In genomic region chr20:7980332-7981046, GRCh38 we compare ENCODE assay signal across 8 cellular contexts. TPM values are rescaled to one million over a fixed set of nuclear protein-coding genes. Genes with fewer than 3 reads are reported as not detected.
DNase-seq lines count a peak whose midpoint lies in the region; ATAC-seq, FAIRE-seq and TF ChIP-seq lines count a peak whose summit lies in the region.

No MANE protein-coding gene starts in this region.

- peak overlapping the region; percentile 41 for H3K27ac Mint-ChIP-seq in T-helper 17 cell

- no peak overlapping the region for H3K4me3 Mint-ChIP-seq in T-helper 17 cell

- intact Hi-C loops in pancreas (cut with DNase I), result no loop called here

- H3K27me3 ChIP-seq in pancreas, result no peaks in the 10 kb centered on the region

- DNase-seq in DMS 273 (lab: John Stamatoyannopoulos, UW; ENCODE audit: unreplicated experiment) (peak; percentile 48), DMS 273 treated with DMSO at 0.1 percent for 48 hours (lab: John Stamatoyannopoulos, UW) (no peak), T-helper 17 cell (no peak), fibroblast of the aortic adventitia (ENCODE audit: low read depth) (peak; percentile 61), pancreas (no peak), ureter (ENCODE audit: low spot score) (no peak)

- H3K36me3 Mint-ChIP-seq in T-helper 17 cell (ENCODE audit: low read depth), result peaks cover 14% of the 10 kb centered on the region

- H3K4me1 ChIP-seq in pancreas, result no peaks in the 10 kb centered on the region

- no peak overlapping the region for H3K4me3 ChIP-seq in fibroblast of the aortic adventitia (ENCODE audit: low read depth, low read length)
- H3K4me3 ChIP-seq in pancreas, result no peak overlapping the region

- 62 to 65% methylated on average over 10 of the region's 10 CpGs for WGBS in pancreas, 2 donors

- H3K36me3 ChIP-seq in pancreas, result peaks cover 0 to 21% (median 0%) of the 10 kb centered on the region in 3 donors

- TF ChIP-seq CTCF in fibroblast of the aortic adventitia (IDR thresholded peaks at IDR 0.05; ENCODE audit: insufficient read depth, low read length) (peak; percentile 59), pancreas (IDR thresholded peaks at IDR 0.05) (peak in 2 of 4 donors; percentile 9 to 29)

- ATAC-seq in GM19351 (IDR thresholded peaks at IDR 0.05; ENCODE audit: unreplicated experiment) (peak; percentile 95), HG03565 (IDR thresholded peaks at IDR 0.05; ENCODE audit: unreplicated experiment) (peak; percentile 74), T-helper 17 cell (peak; percentile 65), pancreas (peak in 3 of 4 donors; percentile 69 to 82 (median 74))

- no peaks in the 10 kb centered on the region for H3K27me3 Mint-ChIP-seq in T-helper 17 cell

- no peak overlapping the region for H3K27ac ChIP-seq in pancreas

- FAIRE-seq in pancreas (lab: Jason Lieb, UNC), result no peak

- H3K4me1 Mint-ChIP-seq in T-helper 17 cell, result peaks cover 12% of the 10 kb centered on the region

- H3K9me3 ChIP-seq in T-helper 17 cell (ENCODE audit: control insufficient read depth, low read length, poor library complexity, severe bottlenecking), result no peaks in the 10 kb centered on the region
- no peaks in the 10 kb centered on the region for H3K9me3 ChIP-seq in pancreas

RNA-seq across cellular contexts. Expression of gene TMX4, which starts 39.1 kb away (rescaled TPM):
- total RNA-seq in T-helper 17 cell (10 to 100 TPM; 58.8 to 66.3 TPM), fibroblast of the aortic adventitia (ENCODE audit: low replicate concordance) (54.6 and 89.9 TPM in 2 replicates), pancreas (10 to 100 TPM; 17.3 to 31.6 (median 26.1) TPM), ureter (51.6 TPM)
- polyA plus RNA-seq in pancreas, result 10 to 100 TPM in 1 of 2 donors, 1 to 10 TPM in 1; 5.6 to 18.9 TPM

RNA-seq across cellular contexts. Expression of gene HAO1, which starts 40.2 kb away (rescaled TPM):
- total RNA-seq in T-helper 17 cell (not detected), fibroblast of the aortic adventitia (ENCODE audit: low replicate concordance) (not detected in 2 replicates), pancreas (under 1 TPM in 3 of 6 donors, not detected in 3; 0.16 to 0.24 (median 0.23) TPM), ureter (not detected)
- polyA plus RNA-seq in pancreas, result under 1 TPM in 1 of 2 donors, not detected in 1; 0.54 TPM

Comparison
In these comparisons a context has a peak if more than half of its experiments do, and no peak if none do; other contexts are left out.
1. DNase-seq: peak in DMS 273 (single experiment) and fibroblast of the aortic adventitia (single experiment); none in DMS 273 treated with DMSO at 0.1 percent for 48 hours (single experiment), T-helper 17 cell (0 of 3), pancreas (0 of 6) and ureter (single experiment).
2. Peak in every context shown above with its lines, with median percentiles within 50 percentile points of each other: ATAC-seq.